Comparison of ENCODE assay signal across 8 cellular contexts in the genomic region with DNA sequence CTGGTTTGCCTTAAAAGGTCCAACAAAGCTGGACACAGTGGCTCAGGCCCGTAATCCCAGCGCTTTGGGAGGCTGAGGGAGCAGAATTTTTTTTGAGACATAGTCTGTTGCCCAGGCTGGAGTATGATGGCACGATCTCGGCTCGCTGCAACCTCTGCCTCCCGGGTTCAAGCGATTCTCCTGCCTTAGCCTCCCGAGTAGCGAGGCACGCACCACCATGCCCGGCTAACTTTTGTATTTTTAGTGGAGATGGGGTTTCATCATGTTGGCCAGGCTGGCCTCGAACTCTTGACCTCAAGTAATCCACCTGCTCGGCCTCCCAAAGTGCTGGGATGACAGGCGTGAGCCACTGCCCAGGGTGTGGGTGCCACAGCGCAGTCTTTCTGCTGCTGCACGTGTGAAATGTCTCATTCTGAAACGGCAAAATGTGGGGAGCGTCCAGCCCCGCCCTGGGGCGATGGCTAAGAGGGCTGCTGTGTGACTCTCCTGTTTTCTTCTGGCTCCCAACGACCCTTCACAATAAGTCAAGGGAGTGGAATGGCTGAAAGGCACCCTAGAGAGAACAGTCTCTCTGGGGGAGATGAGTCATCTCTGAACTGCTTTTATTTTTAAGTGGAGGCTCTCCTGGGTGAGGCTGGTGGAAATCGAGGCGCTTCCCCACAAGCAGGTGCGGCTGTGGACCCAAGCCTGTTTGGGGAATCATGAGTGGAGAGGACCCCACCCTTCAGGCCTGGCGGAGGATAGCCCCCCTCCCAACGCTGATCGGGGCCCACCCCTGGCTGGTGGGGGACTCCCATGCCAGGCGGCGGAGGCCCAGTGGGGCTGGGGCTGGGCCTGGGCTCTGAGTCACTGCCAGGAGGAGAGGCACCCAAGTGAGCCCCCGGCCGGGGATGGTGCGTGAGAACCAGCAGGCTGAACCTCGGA. TPM values are rescaled to one million over a fixed set of nuclear protein-coding genes. Genes with fewer than 3 reads are reported as not detected.
DNase-seq lines count a peak whose midpoint lies in the region; ATAC-seq and TF ChIP-seq lines count a peak whose summit lies in the region.

No MANE protein-coding gene starts in this region.

- H3K4me3 Mint-ChIP-seq in CD8-positive, alpha-beta T cell: no peak overlapping the region
- H3K4me3 Mint-ChIP-seq in immature natural killer cell: peak overlapping the region in 2 of 5 donors; percentile 31 to 58

- no peaks in the 10 kb centered on the region for H3K9me3 ChIP-seq in CD8-positive, alpha-beta T cell (ENCODE audit: low read length)
- H3K9me3 ChIP-seq in RWPE2 (ENCODE audit: severe bottlenecking): peaks cover 3% of the 10 kb centered on the region
- H3K9me3 ChIP-seq in colonic mucosa: no peaks in the 10 kb centered on the region

- intact Hi-C loops in CD8-positive, alpha-beta T cell (cut with DNase I, micrococcal nuclease): no loop called here
- intact Hi-C loops in colonic mucosa (cut with DNase I): no loop called here

- no peak overlapping the region for H3K4me3 ChIP-seq in CD8-positive, alpha-beta T cell (ENCODE audit: low read depth, low read length)
- no peak overlapping the region for H3K4me3 ChIP-seq in RWPE2 (ENCODE audit: severe bottlenecking)
- H3K4me3 ChIP-seq in colonic mucosa: no peak overlapping the region

- no peak for TF ChIP-seq CTCF in CD8-positive, alpha-beta T cell (IDR thresholded peaks at IDR 0.05)
- TF ChIP-seq CTCF in RWPE2 (IDR thresholded peaks at IDR 0.05; ENCODE audit: poor library complexity, severe bottlenecking): no peak
- TF ChIP-seq CTCF in colonic mucosa (IDR thresholded peaks at IDR 0.05): no peak

- peak; percentile 47 for ATAC-seq in CD8-positive, alpha-beta T cell
- ATAC-seq in GM19025 (IDR thresholded peaks at IDR 0.05; ENCODE audit: low read depth, unreplicated experiment) (peak; percentile 78), HG03066 (IDR thresholded peaks at IDR 0.05; ENCODE audit: low read depth, unreplicated experiment) (peak; percentile 80), RWPE2 (ENCODE audit: low read depth) (peak; percentile 74)

- no peaks in the 10 kb centered on the region for H3K36me3 ChIP-seq in CD8-positive, alpha-beta T cell (ENCODE audit: insufficient read depth, low read length)
- no peaks in the 10 kb centered on the region for H3K36me3 ChIP-seq in RWPE2 (ENCODE audit: low read depth)
- no peaks in the 10 kb centered on the region for H3K36me3 ChIP-seq in colonic mucosa

- H3K27me3 Mint-ChIP-seq in CD8-positive, alpha-beta T cell (ENCODE audit: low read depth): no peaks in the 10 kb centered on the region
- peaks cover 2 to 6% (median 4%) of the 10 kb centered on the region in 3 donors for H3K27me3 Mint-ChIP-seq in immature natural killer cell (ENCODE audit: low read depth in 3 of 3)

- CTCF ChIA-PET in CD8-positive, alpha-beta T cell (lab: Charles Lee): no interaction called here

- DNase-seq in CD8-positive, alpha-beta T cell: peak in 1 of 7 experiments; percentile 30
- peak; percentile 66 for DNase-seq in RWPE2 (ENCODE audit: low spot score)
- DNase-seq in immature natural killer cell: no peak
- DNase-seq in COR-L47 (lab: John Stamatoyannopoulos, UW): no peak
- no peak for DNase-seq in NCI-H526 treated with DMSO at 0.1 percent for 48 hours (lab: John Stamatoyannopoulos, UW)
- no peak for DNase-seq in colonic mucosa

- no peaks in the 10 kb centered on the region for H3K36me3 Mint-ChIP-seq in CD8-positive, alpha-beta T cell
- H3K36me3 Mint-ChIP-seq in immature natural killer cell: peaks cover 0 to 10% (median 1%) of the 10 kb centered on the region in 3 donors

- H3K4me1 ChIP-seq in CD8-positive, alpha-beta T cell (ENCODE audit: insufficient read depth, low read length): no peaks in the 10 kb centered on the region
- no peaks in the 10 kb centered on the region for H3K4me1 ChIP-seq in RWPE2 (ENCODE audit: insufficient read depth, poor library complexity, severe bottlenecking)
- no peaks in the 10 kb centered on the region for H3K4me1 ChIP-seq in colonic mucosa

- H3K9me3 Mint-ChIP-seq in CD8-positive, alpha-beta T cell: no peaks in the 10 kb centered on the region
- no peaks in the 10 kb centered on the region for H3K9me3 Mint-ChIP-seq in immature natural killer cell

- H3K27ac Mint-ChIP-seq in CD8-positive, alpha-beta T cell: no peak overlapping the region
- H3K27ac Mint-ChIP-seq in immature natural killer cell: peak overlapping the region; percentile 34 to 84 (median 76)

- H3K27ac ChIP-seq in CD8-positive, alpha-beta T cell (ENCODE audit: low read depth, low read length): no peak overlapping the region
- H3K27ac ChIP-seq in RWPE2 (ENCODE audit: poor library complexity, severe bottlenecking) (no peak overlapping the region), colonic mucosa (no peak overlapping the region)

- POLR2A ChIA-PET in CD8-positive, alpha-beta T cell (lab: Charles Lee): no interaction called here

- peaks cover 10% of the 10 kb centered on the region for H3K4me1 Mint-ChIP-seq in CD8-positive, alpha-beta T cell (ENCODE audit: low read depth)
- H3K4me1 Mint-ChIP-seq in immature natural killer cell: peaks cover 39 to 43% of the 10 kb centered on the region in 2 donors

- H3K27me3 ChIP-seq in CD8-positive, alpha-beta T cell (ENCODE audit: insufficient read depth, low read length): no peaks in the 10 kb centered on the region
- no peaks in the 10 kb centered on the region for H3K27me3 ChIP-seq in RWPE2 (ENCODE audit: insufficient read depth, poor library complexity, severe bottlenecking)
- H3K27me3 ChIP-seq in colonic mucosa: no peaks in the 10 kb centered on the region

- no peak overlapping the region for H3K9ac ChIP-seq in colonic mucosa (ENCODE audit: low read depth in 2 of 2, low read length in 2 of 2)

RNA-seq across cellular contexts. Expression of a gene that starts 18.1 kb away (rescaled TPM):
- total RNA-seq in CD8-positive, alpha-beta T cell: 10 to 100 TPM; 10.9 to 11.5 TPM
- 10 to 100 TPM; 49.7 to 72.1 (median 55.1) TPM for polyA plus RNA-seq in immature natural killer cell
- total RNA-seq in colonic mucosa: 100 to 1,000 TPM; 107 to 201 TPM

RNA-seq across cellular contexts. Expression of a gene that starts 39.0 kb away (rescaled TPM):
- total RNA-seq in CD8-positive, alpha-beta T cell: 10 to 100 TPM; 40.3 to 42.4 TPM
- polyA plus RNA-seq in immature natural killer cell: 10 to 100 TPM; 12.7 to 24.0 (median 18.1) TPM
- total RNA-seq in colonic mucosa: 10 to 100 TPM; 11.6 to 16.5 TPM

RNA-seq across cellular contexts. Expression of a gene that starts 46.6 kb away (rescaled TPM):
- total RNA-seq in CD8-positive, alpha-beta T cell: not detected
- polyA plus RNA-seq in immature natural killer cell: not detected
- 1 to 10 TPM; 2.7 to 4.5 TPM for total RNA-seq in colonic mucosa

Comparison
In these comparisons a context has a peak if more than half of its experiments do, and no peak if none do; other contexts are left out.
1. RNA of a gene that starts 18.1 kb away (total RNA-seq): 107 to 201 TPM in colonic mucosa; 10.9 to 11.5 TPM in CD8-positive, alpha-beta T cell; every median in the first group is over 4 times any median in the second.
2. Peak in every context shown above with its lines, with median percentiles within 50 percentile points of each other: ATAC-seq.